9 cellular contexts compared by ENCODE assay signal in the genomic region with DNA sequence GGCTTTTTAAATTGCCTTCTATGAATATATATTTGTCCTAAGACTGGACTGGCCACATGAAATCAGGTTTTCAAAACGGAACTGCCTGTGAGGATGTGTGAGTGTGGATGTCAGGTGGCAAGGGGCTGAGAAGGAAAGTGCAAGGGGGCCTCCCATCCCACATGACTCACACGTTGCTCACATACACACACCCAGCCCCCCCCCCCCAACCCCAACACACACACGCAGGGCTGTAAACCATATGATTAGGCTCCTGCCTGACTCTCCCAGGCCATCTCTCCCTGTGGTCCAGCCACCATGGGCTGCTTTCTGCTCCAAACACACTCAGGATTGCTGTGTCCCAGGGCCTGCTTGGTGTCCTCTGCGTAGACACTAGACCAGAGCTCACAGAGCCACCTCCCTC. TPM values are rescaled to one million over a fixed set of nuclear protein-coding genes. Genes with fewer than 3 reads are reported as not detected.
DNase-seq lines count a peak whose midpoint lies in the region; ATAC-seq and TF ChIP-seq lines count a peak whose summit lies in the region.
"Had no signal": no experiment of that assay in that cellular context is flagged by ENCODE, and none has a peak within 500 bp of the region (broad histone marks: within the 10 kb centered on the region; RNA-seq: fewer than 3 reads in every experiment).

No MANE protein-coding gene starts in this region.

- H3K27me3 ChIP-seq in Panc1 (ENCODE audit: control insufficient read depth, insufficient read depth, low read length): no peaks in the 10 kb centered on the region
- H3K27me3 ChIP-seq in effector memory CD4-positive, alpha-beta T cell (replicated peaks; ENCODE audit: control insufficient read depth, insufficient read depth, low read length, poor library complexity, severe bottlenecking): no peaks in the 10 kb centered on the region
- H3K27me3 ChIP-seq: gastrocnemius medialis had no signal

- TF ChIP-seq CTCF in Panc1 (IDR thresholded peaks at IDR 0.05) (no peak), MCF 10A (IDR thresholded peaks at IDR 0.05; ENCODE audit: unreplicated experiment) (no peak)

- H3K36me3 ChIP-seq in Panc1 (ENCODE audit: control insufficient read depth, insufficient read depth, low read length): no peaks in the 10 kb centered on the region
- no peaks in the 10 kb centered on the region for H3K36me3 ChIP-seq in effector memory CD4-positive, alpha-beta T cell (ENCODE audit: control insufficient read depth, insufficient read depth, low read length)
- H3K36me3 ChIP-seq: gastrocnemius medialis had no signal

- intact Hi-C loops in Panc1 (cut with micrococcal nuclease; ENCODE audit: unreplicated experiment) (no loop called here), MCF 10A (cut with micrococcal nuclease) (no loop called here)

- peaks cover 6% of the 10 kb centered on the region for H3K36me3 Mint-ChIP-seq in MCF 10A (ENCODE audit: insufficient read depth, unreplicated experiment)
- no peaks in the 10 kb centered on the region for H3K36me3 Mint-ChIP-seq in natural killer cell treated with Interleukin-12 subunit alpha and Interleukin-12 subunit beta and Interleukin-15 and Interleukin-18, amount 100 ng/mL, for 72 hours

- BruUV-seq in Panc1 (replicated peaks; lab: Mats Ljungman, UMichigan) (no TSS peak), MCF 10A (replicated peaks; lab: Mats Ljungman, UMichigan) (no TSS peak)

- no peaks in the 10 kb centered on the region for H3K27me3 Mint-ChIP-seq in MCF 10A (ENCODE audit: insufficient read depth, unreplicated experiment)
- no peaks in the 10 kb centered on the region for H3K27me3 Mint-ChIP-seq in natural killer cell treated with Interleukin-12 subunit alpha and Interleukin-12 subunit beta and Interleukin-15 and Interleukin-18, amount 100 ng/mL, for 72 hours

- no peaks in the 10 kb centered on the region for H3K9me3 Mint-ChIP-seq in MCF 10A (ENCODE audit: unreplicated experiment)
- no peaks in the 10 kb centered on the region for H3K9me3 Mint-ChIP-seq in natural killer cell treated with Interleukin-12 subunit alpha and Interleukin-12 subunit beta and Interleukin-15 and Interleukin-18, amount 100 ng/mL, for 72 hours

- no peak overlapping the region for H3K4me3 ChIP-seq in Panc1 (ENCODE audit: low read depth in 2 of 2, low read length in 2 of 2)
- no peak overlapping the region for H3K4me3 ChIP-seq in effector memory CD4-positive, alpha-beta T cell (ENCODE audit: insufficient read depth, low read depth, low read length, poor library complexity, severe bottlenecking)

- no peaks in the 10 kb centered on the region for H3K9me3 ChIP-seq in Panc1 (ENCODE audit: control insufficient read depth, insufficient read depth, low read depth, low read length)
- H3K9me3 ChIP-seq in effector memory CD4-positive, alpha-beta T cell (ENCODE audit: control insufficient read depth, low read length): no peaks in the 10 kb centered on the region
- H3K9me3 ChIP-seq: gastrocnemius medialis had no signal

- ATAC-seq in GM19463 (IDR thresholded peaks at IDR 0.05; ENCODE audit: unreplicated experiment) (peak; percentile 39), Panc1 (peak; percentile 48), HG02852 (IDR thresholded peaks at IDR 0.05; ENCODE audit: unreplicated experiment) (no peak), HG03520 (IDR thresholded peaks at IDR 0.05; ENCODE audit: unreplicated experiment) (no peak)
- ATAC-seq in natural killer cell treated with Interleukin-12 subunit alpha and Interleukin-12 subunit beta and Interleukin-15 and Interleukin-18, amount 100 ng/mL, for 72 hours: peak; percentile 89 to 90

- in situ Hi-C loops in Panc1 (cut with HindIII; ENCODE audit: low pct_unique_long_range_greater_than_20kb, low sequenced_read_pairs): no loop called here

- H3K27ac Mint-ChIP-seq in MCF 10A (ENCODE audit: low read depth, unreplicated experiment): peak overlapping the region; percentile 78
- peak overlapping the region; percentile 75 to 88 for H3K27ac Mint-ChIP-seq in natural killer cell treated with Interleukin-12 subunit alpha and Interleukin-12 subunit beta and Interleukin-15 and Interleukin-18, amount 100 ng/mL, for 72 hours

- peaks cover 5% of the 10 kb centered on the region; the same call in 1 of the 2 replicates for H3K4me1 ChIP-seq in Panc1 (ENCODE audit: control insufficient read depth, insufficient read depth, low read length)
- H3K4me1 ChIP-seq in effector memory CD4-positive, alpha-beta T cell (ENCODE audit: control insufficient read depth, insufficient read depth, low read length, poor library complexity, severe bottlenecking): no peaks in the 10 kb centered on the region

- no peak overlapping the region for H3K27ac ChIP-seq in Panc1 (ENCODE audit: low read length)
- no peak overlapping the region for H3K27ac ChIP-seq in effector memory CD4-positive, alpha-beta T cell (ENCODE audit: insufficient read depth, low read length, poor library complexity, severe bottlenecking)
- H3K27ac ChIP-seq: gastrocnemius medialis had no signal

- POLR2A ChIA-PET in Panc1 (lab: Charles Lee): no interaction called here
- POLR2A ChIA-PET in MCF 10A (lab: Yijun Ruan, JAX): interaction anchor here (0.6 to 7.3 kb wide), 19 partner anchors 8 to 360 kb away, joined by 3 to 61 read pairs (median 6); a partner anchor contains a TSS

- DNase-seq in AG08395 (ENCODE audit: low spot score): peak; percentile 59
- DNase-seq in Panc1 (ENCODE audit: low read depth, low spot score): no peak
- DNase-seq in MCF 10A (ENCODE audit: unreplicated experiment): peak; percentile 75
- peak; percentile 71 for DNase-seq in natural killer cell treated with Interleukin-12 subunit alpha and Interleukin-12 subunit beta and Interleukin-15 and Interleukin-18, amount 100 ng/mL, for 72 hours (ENCODE audit: low spot score)
- no peak for DNase-seq in effector memory CD4-positive, alpha-beta T cell

- CTCF ChIA-PET in Panc1 (lab: Charles Lee): interaction anchor here (1.1 kb wide), 1 partner anchor 52 kb away, joined by 3 read pairs; no protein-coding TSS in a partner anchor
- CTCF ChIA-PET in MCF 10A (lab: Yijun Ruan, JAX): interaction anchor here (0.5 to 1.7 kb wide), 7 partner anchors 12 to 520 kb away, joined by 3 to 5 read pairs (median 3); no protein-coding TSS in a partner anchor

- H3K4me1 Mint-ChIP-seq in MCF 10A (ENCODE audit: insufficient read depth, unreplicated experiment): peaks cover 21% of the 10 kb centered on the region
- H3K4me1 Mint-ChIP-seq in natural killer cell treated with Interleukin-12 subunit alpha and Interleukin-12 subunit beta and Interleukin-15 and Interleukin-18, amount 100 ng/mL, for 72 hours (ENCODE audit: low read depth in 2 of 2): peaks cover 14 to 17% of the 10 kb centered on the region in 2 donors

- no peak overlapping the region for H3K4me3 Mint-ChIP-seq in MCF 10A (ENCODE audit: unreplicated experiment)
- peak overlapping the region; percentile 83 for H3K4me3 Mint-ChIP-seq in natural killer cell treated with Interleukin-12 subunit alpha and Interleukin-12 subunit beta and Interleukin-15 and Interleukin-18, amount 100 ng/mL, for 72 hours

RNA-seq across cellular contexts. Expression of a gene that starts 22.4 kb away (rescaled TPM):
- total RNA-seq in Panc1 (2021; ENCODE audit: unreplicated experiment): 82.8 TPM
- 62.3 TPM for polyA plus RNA-seq in Panc1 (2012; ENCODE audit: insufficient read length)
- total RNA-seq in MCF 10A (2022): 99.1 and 118 TPM in 2 replicates
- 10 to 100 TPM; 60.3 to 92.7 TPM for total RNA-seq in natural killer cell treated with Interleukin-12 subunit alpha and Interleukin-12 subunit beta and Interleukin-15 and Interleukin-18, amount 100 ng/mL, for 72 hours

Comparison
In these comparisons a context has a peak if more than half of its experiments do, and no peak if none do; other contexts are left out.
1. DNase-seq: peak in AG08395 (single experiment), MCF 10A (single experiment) and natural killer cell treated with Interleukin-12 subunit alpha and Interleukin-12 subunit beta and Interleukin-15 and Interleukin-18, amount 100 ng/mL, for 72 hours (single experiment); none in Panc1 (single experiment) and effector memory CD4-positive, alpha-beta T cell (0 of 3).
2. ATAC-seq: peak in GM19463 (single experiment), Panc1 (single experiment) and natural killer cell treated with Interleukin-12 subunit alpha and Interleukin-12 subunit beta and Interleukin-15 and Interleukin-18, amount 100 ng/mL, for 72 hours (2 of 2); none in HG02852 (single experiment) and HG03520 (single experiment).